27 cellular contexts compared by ENCODE assay signal in the genomic region with DNA sequence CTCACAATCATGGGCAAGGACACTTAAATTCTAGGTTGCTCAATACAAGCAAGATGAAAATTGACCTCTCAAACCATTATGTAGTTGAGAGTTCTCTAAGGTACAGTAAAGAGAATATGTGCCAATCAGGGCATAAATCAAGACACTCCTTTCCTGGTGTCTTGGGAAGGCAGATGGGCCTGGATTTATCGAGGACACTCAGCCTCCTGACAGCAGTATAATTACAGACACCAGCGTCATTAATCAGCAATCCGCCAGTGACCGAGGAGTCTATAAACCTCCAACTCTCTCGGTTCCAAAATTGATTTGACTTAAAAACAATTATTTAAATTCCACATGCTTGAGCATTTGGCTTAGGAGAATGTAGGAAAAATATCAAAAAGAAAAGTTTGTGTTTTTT.
"Had no signal": no experiment of that assay in that cellular context is flagged by ENCODE, and none has a peak within 500 bp of the region (broad histone marks: within the 10 kb centered on the region; RNA-seq: fewer than 3 reads in every experiment).

No MANE protein-coding gene starts in this region.

- H3K36me3 ChIP-seq: ascending aorta, Peyer's patch, SJSA1 had no signal

- H3K4me3 Mint-ChIP-seq: activated CD4-positive, alpha-beta T cell treated with anti-CD3 and anti-CD28 coated beads, Interleukin-2, amount 10 ng/mL, durations not matched to agents 24 days and 14 days; activated CD8-positive, alpha-beta memory T cell treated with anti-CD3 and anti-CD28 coated beads, Interleukin-2, amount 10 ng/mL, durations not matched to agents 7 days and 5 days; activated naive CD8-positive, alpha-beta T cell treated with anti-CD3 and anti-CD28 coated beads, Interleukin-2, amount 50 U/mL, for 24 hours; activated T-cell treated with anti-CD3 and anti-CD28 coated beads, Interleukin-2, amount 50 U/mL, for 24 hours; IgD-negative memory B cell; T-helper 1 cell treated with Interleukin-12 subunit alpha and Interleukin-12 subunit beta and Interleukin-4 antibody, amounts not matched to agents 30 μg/mL and 1 μg/mL, for 36 hours; WTC11 had no signal

- H3K9me3 Mint-ChIP-seq: activated CD4-positive, alpha-beta T cell treated with anti-CD3 and anti-CD28 coated beads, Interleukin-2, amount 10 ng/mL, durations not matched to agents 24 days and 14 days; activated naive CD4-positive, alpha-beta T cell treated with anti-CD3 and anti-CD28 coated beads, Interleukin-2, amount 50 U/mL, for 72 hours; activated naive CD8-positive, alpha-beta T cell treated with anti-CD3 and anti-CD28 coated beads, Interleukin-2, amount 50 U/mL, for 24 hours; activated T-cell treated with anti-CD3 and anti-CD28 coated beads, Interleukin-2, amount 50 U/mL, for 24 hours; IgD-negative memory B cell; T-helper 1 cell treated with Interleukin-12 subunit alpha and Interleukin-12 subunit beta and Interleukin-4 antibody, amounts not matched to agents 30 μg/mL and 1 μg/mL, for 36 hours; WTC11 had no signal

- H3K36me3 Mint-ChIP-seq: activated CD8-positive, alpha-beta memory T cell treated with anti-CD3 and anti-CD28 coated beads, Interleukin-2, amount 10 ng/mL, durations not matched to agents 7 days and 5 days; activated naive CD4-positive, alpha-beta T cell treated with anti-CD3 and anti-CD28 coated beads, Interleukin-2, amount 50 U/mL, for 72 hours; IgD-negative memory B cell; WTC11 had no signal

- H3K4me1 Mint-ChIP-seq: activated CD4-positive, alpha-beta T cell treated with anti-CD3 and anti-CD28 coated beads, Interleukin-2, amount 10 ng/mL, durations not matched to agents 24 days and 14 days; activated CD8-positive, alpha-beta memory T cell treated with anti-CD3 and anti-CD28 coated beads, Interleukin-2, amount 10 ng/mL, durations not matched to agents 7 days and 5 days; activated naive CD8-positive, alpha-beta T cell treated with anti-CD3 and anti-CD28 coated beads, Interleukin-2, amount 50 U/mL, for 24 hours; IgD-negative memory B cell had no signal

- H3K27me3 Mint-ChIP-seq: activated CD4-positive, alpha-beta T cell treated with anti-CD3 and anti-CD28 coated beads, Interleukin-2, amount 10 ng/mL, durations not matched to agents 24 days and 14 days; activated CD8-positive, alpha-beta memory T cell treated with anti-CD3 and anti-CD28 coated beads, Interleukin-2, amount 10 ng/mL, durations not matched to agents 7 days and 5 days; activated naive CD8-positive, alpha-beta T cell treated with anti-CD3 and anti-CD28 coated beads, Interleukin-2, amount 50 U/mL, for 24 hours had no signal

- ATAC-seq: activated CD8-positive, alpha-beta memory T cell treated with anti-CD3 and anti-CD28 coated beads, Interleukin-2, amount 10 ng/mL, durations not matched to agents 7 days and 5 days; activated naive CD4-positive, alpha-beta T cell treated with anti-CD3 and anti-CD28 coated beads, Interleukin-2, amount 50 U/mL, for 72 hours; activated naive CD8-positive, alpha-beta T cell treated with anti-CD3 and anti-CD28 coated beads, Interleukin-2, amount 50 U/mL, for 24 hours; body of pancreas; SK-N-SH treated with all-trans-retinoic acid at 6 μM for 48 hours; WTC11 had no signal

- DNase-seq: activated CD4-positive, alpha-beta T cell treated with anti-CD3 and anti-CD28 coated beads, Interleukin-2, amount 10 ng/mL, durations not matched to agents 24 days and 14 days; activated CD4-positive, alpha-beta T cell treated with anti-CD3 and anti-CD28 coated beads, Interleukin-2, amount 50 U/mL, for 48 hours; activated CD4-positive, CD25-positive, alpha-beta regulatory T cell treated with anti-CD3 and anti-CD28 coated beads, Interleukin-2, amount 50 U/mL, for 72 hours; activated CD8-positive, alpha-beta memory T cell treated with anti-CD3 and anti-CD28 coated beads, Interleukin-2, amount 10 ng/mL, durations not matched to agents 7 days and 5 days; activated effector memory CD4-positive, alpha-beta T cell treated with anti-CD3 and anti-CD28 coated beads, Interleukin-2, amount 50 U/mL, for 16 hours; activated naive CD4-positive, alpha-beta T cell treated with Interleukin-2 at 50 U/mL for 16 hours; activated naive CD8-positive, alpha-beta T cell treated with anti-CD3 and anti-CD28 coated beads, Interleukin-2, amount 50 U/mL, for 24 hours; activated T-cell treated with anti-CD3 and anti-CD28 coated beads, Interleukin-2, amount 50 U/mL, for 24 hours; amniotic stem cell; body of pancreas; central memory CD4-positive, alpha-beta T cell; NCI-H1092; NCI-H1930; NCI-H446; NCI-H526; Peyer's patch; SHP77 had no signal

- H3K27ac Mint-ChIP-seq: activated CD4-positive, alpha-beta T cell treated with anti-CD3 and anti-CD28 coated beads, Interleukin-2, amount 10 ng/mL, durations not matched to agents 24 days and 14 days; activated CD8-positive, alpha-beta memory T cell treated with anti-CD3 and anti-CD28 coated beads, Interleukin-2, amount 10 ng/mL, durations not matched to agents 7 days and 5 days; activated naive CD4-positive, alpha-beta T cell treated with anti-CD3 and anti-CD28 coated beads, Interleukin-2, amount 50 U/mL, for 72 hours; activated naive CD8-positive, alpha-beta T cell treated with anti-CD3 and anti-CD28 coated beads, Interleukin-2, amount 50 U/mL, for 24 hours; activated T-cell treated with anti-CD3 and anti-CD28 coated beads, Interleukin-2, amount 50 U/mL, for 24 hours; IgD-negative memory B cell; T-helper 1 cell treated with Interleukin-12 subunit alpha and Interleukin-12 subunit beta and Interleukin-4 antibody, amounts not matched to agents 30 μg/mL and 1 μg/mL, for 36 hours; WTC11 had no signal

- H3K27ac ChIP-seq: ascending aorta, body of pancreas, KMS-11, Peyer's patch, RWPE1, SJSA1 had no signal

- H3K9me3 ChIP-seq: ascending aorta, body of pancreas, Peyer's patch, SJSA1 had no signal

- FAIRE-seq: bronchial epithelial cell had no signal

- H3K4me3 ChIP-seq: ascending aorta, body of pancreas, Peyer's patch, SJSA1 had no signal

- H3K4me1 ChIP-seq: ascending aorta, Peyer's patch had no signal

- H3K27me3 ChIP-seq: ascending aorta, body of pancreas, Peyer's patch, SJSA1 had no signal
